ENCODE assay signal across 8 cellular contexts in the genomic region with DNA sequence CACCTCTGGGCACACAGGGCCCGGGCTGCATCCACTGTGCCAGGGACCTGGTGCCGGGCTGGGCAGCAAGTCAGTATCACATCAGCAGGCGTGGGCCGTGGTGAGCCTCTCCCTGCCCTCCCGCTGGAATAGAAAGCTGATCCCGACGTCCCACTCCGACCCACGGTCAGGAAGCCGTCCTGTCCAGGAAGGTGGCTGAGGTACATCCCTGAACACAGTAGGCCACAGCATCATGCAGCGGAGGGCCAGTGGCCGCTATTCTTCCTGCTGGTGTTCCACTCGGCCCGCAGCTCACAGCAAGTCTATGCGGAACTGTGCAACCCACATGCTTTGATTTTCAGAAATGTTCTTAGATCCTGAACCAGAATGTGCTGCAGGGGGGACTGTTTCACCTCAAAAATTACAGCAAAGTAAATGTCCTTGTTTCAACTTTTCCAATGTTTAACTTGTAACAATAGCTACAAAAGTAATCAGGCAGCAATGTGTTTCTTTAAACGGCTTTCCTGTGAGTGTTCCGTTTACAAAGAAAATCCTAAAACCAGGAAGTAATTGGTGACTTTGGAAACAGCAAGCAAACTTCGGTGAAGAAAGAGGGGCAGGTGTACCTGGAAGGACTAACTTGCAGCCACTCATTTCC. TPM values are rescaled to one million over a fixed set of nuclear protein-coding genes. Genes with fewer than 3 reads are reported as not detected.
DNase-seq lines count a peak whose midpoint lies in the region; TF ChIP-seq lines count a peak whose summit lies in the region.

No MANE protein-coding gene starts in this region.

- H3K27ac ChIP-seq in Karpas-422 (ENCODE audit: low read length), result no peak overlapping the region

- H2AFZ ChIP-seq in Karpas-422 (ENCODE audit: low read length), result no peak overlapping the region

- H3K9me2 ChIP-seq in Karpas-422 (replicated peaks; ENCODE audit: insufficient read depth, low read length), result no peaks in the 10 kb centered on the region

- 0 out of 2 replicates have a peak overlapping the region, but pooled peaks have one; percentile 19 for H3K9ac ChIP-seq in Karpas-422 (ENCODE audit: low read length)

- TF ChIP-seq CTCF in GM10266 (IDR thresholded peaks at IDR 0.05; ENCODE audit: control insufficient read depth, insufficient read depth, low read depth, missing control alignments), result no peak

- H3K79me2 ChIP-seq in Karpas-422 (ENCODE audit: low read length), result no peaks in the 10 kb centered on the region

- peaks cover 53% of the 10 kb centered on the region for H4K20me1 ChIP-seq in Karpas-422 (ENCODE audit: insufficient read depth, low read depth, low read length)

- peak overlapping the region; percentile 14; the same call in 1 of the 2 replicates for H3K4me3 ChIP-seq in Karpas-422 (ENCODE audit: low read length)

- no peaks in the 10 kb centered on the region; the same call in 1 of the 2 replicates for H3K27me3 ChIP-seq in Karpas-422 (ENCODE audit: low read length)

- no peaks in the 10 kb centered on the region for H3K9me3 ChIP-seq in Karpas-422 (ENCODE audit: low read length)

- H3K4me2 ChIP-seq in Karpas-422 (ENCODE audit: low read depth, low read length, poor library complexity, severe bottlenecking), result peak overlapping the region; percentile 53

- peaks cover 21% of the 10 kb centered on the region for H3K4me1 ChIP-seq in Karpas-422 (ENCODE audit: low read length)

- in situ Hi-C loops in ACHN (cut with HindIII; ENCODE audit: low pct_ligation_motif_present, low pct_unique_long_range_greater_than_20kb, low sequenced_read_pairs), result no loop called here

- DNase-seq in ACHN (peak; percentile 11), Karpas-422 (no peak), dermis blood vessel endothelial cell (peak; percentile 64), myocyte (ENCODE audit: low read depth) (peak; percentile 18), NCI-H524 (lab: John Stamatoyannopoulos, UW) (no peak), MV-4-11 (lab: John Stamatoyannopoulos, UW) (no peak), NCI-H82 treated with DMSO at 0.1 percent for 48 hours (lab: John Stamatoyannopoulos, UW; ENCODE audit: unreplicated experiment) (no peak), GM10266 (ENCODE audit: extremely low spot score) (no peak)

- H3K36me3 ChIP-seq in Karpas-422 (ENCODE audit: insufficient read depth, low read length), result no peaks in the 10 kb centered on the region

RNA-seq across cellular contexts. Expression of a gene that starts 0.7 kb away (rescaled TPM):
- 5.5 and 9.2 TPM in 2 replicates for total RNA-seq in Karpas-422 (2014; rRNA removed; shearing (Covaris generic); ENCODE audit: low replicate concordance)
- 64.5 and 69.9 TPM in 2 replicates for total RNA-seq in dermis blood vessel endothelial cell
- total RNA-seq in myocyte, result 2.2 and 3.2 TPM in 2 replicates
- 3.7 TPM for polyA plus RNA-seq in myocyte (2012)

RNA-seq across cellular contexts. Expression of a gene that starts 44.2 kb away (rescaled TPM):
- not detected in 2 replicates for total RNA-seq in Karpas-422 (2014; rRNA removed; shearing (Covaris generic); ENCODE audit: low replicate concordance)
- total RNA-seq in dermis blood vessel endothelial cell (1.0 and 2.0 TPM in 2 replicates), myocyte (1.1 and 1.6 TPM in 2 replicates)
- 2.6 TPM for polyA plus RNA-seq in myocyte (2012)

Comparison
In these comparisons a context has a peak if more than half of its experiments do, and no peak if none do; other contexts are left out.
1. DNase-seq: peak in ACHN (single experiment), dermis blood vessel endothelial cell (single experiment) and myocyte (single experiment); none in Karpas-422 (single experiment), NCI-H524 (0 of 2), MV-4-11 (single experiment), NCI-H82 treated with DMSO at 0.1 percent for 48 hours (single experiment) and GM10266 (single experiment).